ENCODE assay signal across 9 cellular contexts in genomic region chr5:77143998-77144836, GRCh38. TPM values are rescaled to one million over a fixed set of nuclear protein-coding genes. Genes with fewer than 3 reads are reported as not detected.
A peak's percentile ranks its signal among the peaks of the same experiment; 100 is the strongest.
DNase-seq lines count a peak whose midpoint lies in the region; ATAC-seq, FAIRE-seq and TF ChIP-seq lines count a peak whose summit lies in the region.
"Had no signal": no experiment of that assay in that cellular context is flagged by ENCODE, and none has a peak within 500 bp of the region (broad histone marks: within the 10 kb centered on the region; RNA-seq: fewer than 3 reads in every experiment).

No MANE protein-coding gene starts in this region.

- H2AFZ ChIP-seq in endothelial cell of umbilical vein (ENCODE audit: low read depth, low read length): no peak overlapping the region

- in situ Hi-C loops in Caki2 (cut with HindIII; ENCODE audit: low pct_unique_long_range_greater_than_20kb, low sequenced_read_pairs): no loop called here

- CTCF ChIA-PET in activated CD8-positive, alpha-beta memory T cell treated with anti-CD3 and anti-CD28 coated beads, Interleukin-2, amount 10 ng/mL, durations not matched to agents 7 days and 5 days (lab: Charles Lee): interaction anchor here (0.6 to 4.3 kb wide), 11 partner anchors 11 to 486 kb away, joined by 3 to 21 read pairs (median 3); partner anchors contain the start of gene WDR41
- CTCF ChIA-PET in endothelial cell of umbilical vein (lab: Charles Lee): interaction anchor here (0.6 to 1.5 kb wide), 5 partner anchors 9 to 1387 kb away, joined by 3 to 5 read pairs (median 4); partner anchors contain the start of gene WDR41

- intact Hi-C loops in endothelial cell of umbilical vein (cut with micrococcal nuclease) (loop anchor here (1.0 to 2.0 kb wide), 3 partner anchors 57 to 348 kb away; partner anchors contain the start of genes WDR41 and ZBED3), mucosa of descending colon (cut with DNase I, micrococcal nuclease) (loop anchor here (5.0 to 10.0 kb wide), 2 partner anchors 348 to 351 kb away; partner anchors contain the start of gene WDR41 (in 2 of the 2))

- no peaks in the 10 kb centered on the region for H3K9me3 Mint-ChIP-seq in activated CD8-positive, alpha-beta memory T cell treated with anti-CD3 and anti-CD28 coated beads, Interleukin-2, amount 10 ng/mL, durations not matched to agents 7 days and 5 days (ENCODE audit: low read depth)

- BruUV-seq in endothelial cell of umbilical vein (replicated peaks; lab: Mats Ljungman, UMichigan): no TSS peak

- no peak overlapping the region for H3K4me3 Mint-ChIP-seq in activated CD8-positive, alpha-beta memory T cell treated with anti-CD3 and anti-CD28 coated beads, Interleukin-2, amount 10 ng/mL, durations not matched to agents 7 days and 5 days

- H3K9me3 ChIP-seq in endothelial cell of umbilical vein (replicated peaks; ENCODE audit: control insufficient read depth, insufficient read depth, low read length): no peaks in the 10 kb centered on the region
- H3K9me3 ChIP-seq in mucosa of descending colon: no peaks in the 10 kb centered on the region

- no peak overlapping the region for H3K4me3 ChIP-seq in endothelial cell of umbilical vein (replicated peaks in 1 of 3; ENCODE audit: insufficient read depth in 1 of 3, low read depth in 1 of 3, low read length in 3 of 3)
- no peak overlapping the region for H3K4me3 ChIP-seq in mucosa of descending colon
- H3K4me3 ChIP-seq: SK-N-MC had no signal

- H3K79me2 ChIP-seq in endothelial cell of umbilical vein (ENCODE audit: control insufficient read depth, insufficient read depth, low read length): no peaks in the 10 kb centered on the region

- DNase-seq in Caki2 (ENCODE audit: low read depth): peak; percentile 26
- DNase-seq in NOMO-1 treated with DMSO at 0.1 percent for 48 hours (lab: John Stamatoyannopoulos, UW; ENCODE audit: unreplicated experiment): peak; percentile 75
- peak; percentile 69 for DNase-seq in activated CD8-positive, alpha-beta memory T cell treated with anti-CD3 and anti-CD28 coated beads, Interleukin-2, amount 10 ng/mL, durations not matched to agents 7 days and 5 days
- DNase-seq in endothelial cell of umbilical vein (ENCODE audit: low read depth, low spot score): peak; percentile 66
- DNase-seq in mucosa of descending colon: peak; percentile 54 to 82 (median 56)
- DNase-seq in stimulated activated CD8-positive, alpha-beta memory T cell treated with anti-CD3 and anti-CD28 coated beads, Interleukin-7, amount 100 ng/mL, for 24 hours (ENCODE audit: low read depth): peak; percentile 17
- DNase-seq in DMS79 (lab: John Stamatoyannopoulos, UW): no peak

- H3K27me3 ChIP-seq in endothelial cell of umbilical vein (ENCODE audit: control insufficient read depth in 2 of 2, insufficient read depth in 2 of 2, low read length in 2 of 2): no peaks in the 10 kb centered on the region

- H3K9ac ChIP-seq in endothelial cell of umbilical vein (replicated peaks; ENCODE audit: extremely low read depth, insufficient read depth, low read length): no peak overlapping the region

- peaks cover 10% of the 10 kb centered on the region for H3K4me1 Mint-ChIP-seq in activated CD8-positive, alpha-beta memory T cell treated with anti-CD3 and anti-CD28 coated beads, Interleukin-2, amount 10 ng/mL, durations not matched to agents 7 days and 5 days

- no peak overlapping the region for H3K27ac Mint-ChIP-seq in activated CD8-positive, alpha-beta memory T cell treated with anti-CD3 and anti-CD28 coated beads, Interleukin-2, amount 10 ng/mL, durations not matched to agents 7 days and 5 days

- no peaks in the 10 kb centered on the region for H4K20me1 ChIP-seq in endothelial cell of umbilical vein (replicated peaks; ENCODE audit: control insufficient read depth, extremely low read depth, insufficient read depth, low read length)

- TF ChIP-seq CTCF in endothelial cell of umbilical vein (IDR thresholded peaks at IDR 0.05; ENCODE audit: extremely low read depth in 1 of 2, insufficient read depth in 1 of 2, low read depth in 1 of 2, low read length in 2 of 2): peak; percentile 83 to 90
- peak; percentile 76 for TF ChIP-seq CTCF in mucosa of descending colon (IDR thresholded peaks at IDR 0.05)

- H3K4me1 ChIP-seq in endothelial cell of umbilical vein (ENCODE audit: control insufficient read depth, extremely low read depth, insufficient read depth, low read length) (peaks cover 10% of the 10 kb centered on the region), mucosa of descending colon (ENCODE audit: low read depth) (no peaks in the 10 kb centered on the region)

- H3K27me3 Mint-ChIP-seq in activated CD8-positive, alpha-beta memory T cell treated with anti-CD3 and anti-CD28 coated beads, Interleukin-2, amount 10 ng/mL, durations not matched to agents 7 days and 5 days: peaks cover 10% of the 10 kb centered on the region

- FAIRE-seq in endothelial cell of umbilical vein (lab: Jason Lieb, UNC): peak; percentile 77

- TF ChIP-seq POLR2A in endothelial cell of umbilical vein (IDR thresholded peaks at IDR 0.05; ENCODE audit: low read depth, low read length): no peak

- H3K9me1 ChIP-seq in endothelial cell of umbilical vein (replicated peaks; ENCODE audit: control insufficient read depth, extremely low read depth, insufficient read depth, low read length): no peaks in the 10 kb centered on the region

- POLR2A ChIA-PET in endothelial cell of umbilical vein (lab: Charles Lee): no interaction called here

- dilution Hi-C loops in endothelial cell of umbilical vein (cut with MboI; ENCODE audit: extremely low pct_ligation_motif_present, low sequenced_read_pairs): no loop called here

- peak; percentile 60 for ATAC-seq in HG02588 (IDR thresholded peaks at IDR 0.05; ENCODE audit: unreplicated experiment)
- peak; percentile 33 for ATAC-seq in activated CD8-positive, alpha-beta memory T cell treated with anti-CD3 and anti-CD28 coated beads, Interleukin-2, amount 10 ng/mL, durations not matched to agents 7 days and 5 days
- ATAC-seq in mucosa of descending colon: peak; percentile 86

- H3K36me3 Mint-ChIP-seq in activated CD8-positive, alpha-beta memory T cell treated with anti-CD3 and anti-CD28 coated beads, Interleukin-2, amount 10 ng/mL, durations not matched to agents 7 days and 5 days: no peaks in the 10 kb centered on the region

- no peak overlapping the region for H3K4me2 ChIP-seq in endothelial cell of umbilical vein (ENCODE audit: insufficient read depth, low read length)

- H3K27ac ChIP-seq in endothelial cell of umbilical vein (ENCODE audit: insufficient read depth, low read depth, low read length): no peak overlapping the region
- H3K27ac ChIP-seq: SK-N-MC had no signal

- no peaks in the 10 kb centered on the region for H3K36me3 ChIP-seq in endothelial cell of umbilical vein (ENCODE audit: control insufficient read depth in 2 of 2, extremely low read depth in 1 of 2, insufficient read depth in 2 of 2, low read length in 2 of 2)
- H3K36me3 ChIP-seq in mucosa of descending colon (ENCODE audit: low read depth): no peaks in the 10 kb centered on the region

TF ChIP-seq in endothelial cell of umbilical vein, 7 proteins besides CTCF, POLR2A, EP300 and RAD21:
- TF ChIP-seq GATA2 (IDR thresholded peaks at IDR 0.05; ENCODE audit: insufficient read depth, insufficient read length, low read depth, low read length) (no peak), EZH2 (IDR thresholded peaks at IDR 0.05; ENCODE audit: borderline replicate concordance, low read depth, low read length, severe bottlenecking) (no peak), JUN (IDR thresholded peaks at IDR 0.05; ENCODE audit: borderline replicate concordance, insufficient read depth, insufficient read length, low read depth) (no peak), POLR2AphosphoS5 (IDR thresholded peaks at IDR 0.05; ENCODE audit: insufficient read depth, low read depth, low read length) (no peak), MYC (IDR thresholded peaks at IDR 0.05; ENCODE audit: low read depth, low read length) (no peak), MAX (IDR thresholded peaks at IDR 0.05; ENCODE audit: insufficient read depth, insufficient read length) (no peak), FOS (IDR thresholded peaks at IDR 0.05; ENCODE audit: borderline replicate concordance, insufficient read depth, low read length) (no peak)

RNA-seq across cellular contexts. Expression of gene ZBED3, which starts 57.1 kb away (rescaled TPM):
- 0.14 TPM in 1 of 2 replicates, not detected in the other for total RNA-seq in Caki2 (2014; rRNA removed; shearing (Covaris generic); ENCODE audit: low replicate concordance)
- total RNA-seq in activated CD8-positive, alpha-beta memory T cell treated with anti-CD3 and anti-CD28 coated beads, Interleukin-2, amount 10 ng/mL, durations not matched to agents 7 days and 5 days: under 1 TPM; 0.58 to 0.80 TPM
- 11.8 and 16.0 TPM in 2 replicates for total RNA-seq in endothelial cell of umbilical vein
- 15.9 and 18.1 TPM in 2 replicates for polyA plus RNA-seq in endothelial cell of umbilical vein
- 10.4 and 10.6 TPM in 2 replicates for polyA plus RNA-seq in endothelial cell of umbilical vein (2011; cell fraction: cytosol; rRNA removed)
- polyA plus RNA-seq in endothelial cell of umbilical vein (2011; cell fraction: nucleus; rRNA removed): 9.0 and 9.5 TPM in 2 replicates
- polyA plus RNA-seq in endothelial cell of umbilical vein (2012): 4.1 and 4.2 TPM in 2 replicates
- 21.0 and 21.7 TPM in 2 replicates for polyA minus RNA-seq in endothelial cell of umbilical vein
- 11.0 TPM for polyA minus RNA-seq in endothelial cell of umbilical vein (2011; cell fraction: cytosol; rRNA and poly(A)+ RNA removed)
- polyA minus RNA-seq in endothelial cell of umbilical vein (2011; cell fraction: nucleus; rRNA and poly(A)+ RNA removed): 7.6 and 13.3 TPM in 2 replicates
- total RNA-seq in mucosa of descending colon: 1 to 10 TPM; 6.3 to 9.0 (median 7.9) TPM

Comparison
In these comparisons a context has a peak if more than half of its experiments do, and no peak if none do; other contexts are left out.
1. ATAC-seq: peak in every context shown above with its lines; median percentile 86 in mucosa of descending colon; 60 in HG02588; 33 in activated CD8-positive, alpha-beta memory T cell treated with anti-CD3 and anti-CD28 coated beads, Interleukin-2, amount 10 ng/mL, durations not matched to agents 7 days and 5 days.